Comparison of ENCODE assay signal across 14 cellular contexts in genomic region chr2:160700006-160700405, GRCh38.
DNase-seq lines count a peak whose midpoint lies in the region; ATAC-seq, FAIRE-seq and TF ChIP-seq lines count a peak whose summit lies in the region.
"Had no signal": no experiment of that assay in that cellular context is flagged by ENCODE, and none has a peak within 500 bp of the region (broad histone marks: within the 10 kb centered on the region; RNA-seq: fewer than 3 reads in every experiment).

No MANE protein-coding gene starts in this region.

- H3K4me1 ChIP-seq in pancreas = no peaks in the 10 kb centered on the region
- peaks cover 5% of the 10 kb centered on the region for H3K4me1 ChIP-seq in effector memory CD4-positive, alpha-beta T cell (ENCODE audit: control insufficient read depth, insufficient read depth, low read length, poor library complexity, severe bottlenecking)

- no peak overlapping the region for H3K4me3 ChIP-seq in pancreas
- no peak overlapping the region for H3K4me3 ChIP-seq in effector memory CD4-positive, alpha-beta T cell (ENCODE audit: insufficient read depth, low read depth, low read length, poor library complexity, severe bottlenecking)
- H3K4me3 ChIP-seq: BLaER1 treated with 17β-estradiol and CSF1 and Interleukin-3, amounts not matched to agents 10 nM and 100 nM; SJSA1 had no signal

- ATAC-seq in SK-N-SH treated with all-trans-retinoic acid at 6 μM for 48 hours = peak; percentile 71
- ATAC-seq in pancreas = no peak
- no peak for ATAC-seq in GM21576 (IDR thresholded peaks at IDR 0.05; ENCODE audit: unreplicated experiment)

- no peak for TF ChIP-seq CTCF in pancreas (IDR thresholded peaks at IDR 0.05)

- no peaks in the 10 kb centered on the region for H3K36me3 ChIP-seq in pancreas
- no peaks in the 10 kb centered on the region for H3K36me3 ChIP-seq in effector memory CD4-positive, alpha-beta T cell (ENCODE audit: control insufficient read depth, insufficient read depth, low read length)
- H3K36me3 ChIP-seq: BLaER1 treated with 17β-estradiol and CSF1 and Interleukin-3, amounts not matched to agents 10 nM and 100 nM; SJSA1 had no signal

- DNase-seq in EH (ENCODE audit: low read depth) (peak; percentile 80), fibroblast of gingiva (ENCODE audit: low read depth) (peak; percentile 3), pancreas (no peak), NCI-H345 treated with DMSO at 0.1 percent for 48 hours (lab: John Stamatoyannopoulos, UW; ENCODE audit: unreplicated experiment) (no peak)
- DNase-seq in effector memory CD4-positive, alpha-beta T cell = no peak
- DNase-seq: GOT3, NCI-H1436, NCI-H2081 treated with DMSO at 0.1 percent for 48 hours, NCI-H2227 treated with DMSO at 0.1 percent for 48 hours had no signal

- no peaks in the 10 kb centered on the region for H3K9me3 ChIP-seq in pancreas
- no peaks in the 10 kb centered on the region for H3K9me3 ChIP-seq in effector memory CD4-positive, alpha-beta T cell (ENCODE audit: control insufficient read depth, low read length)
- H3K9me3 ChIP-seq: BLaER1 treated with 17β-estradiol and CSF1 and Interleukin-3, amounts not matched to agents 10 nM and 100 nM; SJSA1 had no signal

- H3K27ac ChIP-seq in pancreas = no peak overlapping the region
- no peak overlapping the region for H3K27ac ChIP-seq in effector memory CD4-positive, alpha-beta T cell (ENCODE audit: insufficient read depth, low read length, poor library complexity, severe bottlenecking)
- H3K27ac ChIP-seq: BLaER1 treated with 17β-estradiol and CSF1 and Interleukin-3, amounts not matched to agents 10 nM and 100 nM; SJSA1 had no signal

- no peaks in the 10 kb centered on the region for H3K27me3 ChIP-seq in pancreas
- no peaks in the 10 kb centered on the region for H3K27me3 ChIP-seq in effector memory CD4-positive, alpha-beta T cell (replicated peaks; ENCODE audit: control insufficient read depth, insufficient read depth, low read length, poor library complexity, severe bottlenecking)
- H3K27me3 ChIP-seq: BLaER1 treated with 17β-estradiol and CSF1 and Interleukin-3, amounts not matched to agents 10 nM and 100 nM; SJSA1 had no signal

- peak; percentile 13 for FAIRE-seq in pancreas (lab: Jason Lieb, UNC)
- FAIRE-seq: GM19239 had no signal

- intact Hi-C loops in pancreas (cut with DNase I) = no loop called here

TF ChIP-seq in SK-N-SH treated with all-trans-retinoic acid at 6 μM for 48 hours, 23 proteins besides CTCF, POLR2A, EP300 and RAD21:
- no peak for TF ChIP-seq TSHZ2 (CRISPR knock-in tag; IDR thresholded peaks at IDR 0.05)
- TF ChIP-seq ISL1 (CRISPR knock-in tag; IDR thresholded peaks at IDR 0.05) = peak; percentile 11; the same call in 1 of the 2 replicates
- TF ChIP-seq BACH2 (CRISPR knock-in tag; IDR thresholded peaks at IDR 0.05; ENCODE audit: borderline replicate concordance) = no peak
- no peak for TF ChIP-seq ZFP3 (CRISPR knock-in tag; IDR thresholded peaks at IDR 0.05)

Comparison
In these comparisons a context has a peak if more than half of its experiments do, and no peak if none do; other contexts are left out.
1. DNase-seq: peak in EH (single experiment) and fibroblast of gingiva (single experiment); none in pancreas (0 of 6), effector memory CD4-positive, alpha-beta T cell (0 of 3) and NCI-H345 treated with DMSO at 0.1 percent for 48 hours (single experiment).